ENCODE assay signal across 18 cellular contexts in the genomic region with DNA sequence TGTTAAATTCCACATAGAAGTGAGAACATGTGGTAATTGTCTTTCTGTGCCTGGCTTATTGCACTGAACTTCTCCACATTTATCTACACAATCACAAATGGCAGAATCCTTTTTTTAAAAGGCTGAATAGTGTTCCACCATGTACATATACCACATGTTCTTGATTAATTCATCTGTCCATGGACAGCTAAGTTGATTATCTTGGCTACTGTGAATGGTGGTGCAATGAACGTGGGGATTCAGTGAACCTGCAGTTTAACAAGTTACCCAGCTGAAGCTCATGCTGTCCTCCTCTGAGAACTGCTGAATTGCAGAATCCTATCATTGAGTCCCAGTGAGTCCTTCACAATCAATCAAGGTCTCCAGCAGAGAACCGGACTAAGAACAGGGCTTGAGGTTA.
"Had no signal": no experiment of that assay in that cellular context is flagged by ENCODE, and none has a peak within 500 bp of the region (broad histone marks: within the 10 kb centered on the region; RNA-seq: fewer than 3 reads in every experiment).

No MANE protein-coding gene starts in this region.

- H3K4me3 ChIP-seq: body of pancreas, prostate gland, right atrium auricular region, vagina had no signal

- DNase-seq: activated CD4-positive, alpha-beta T cell treated with anti-CD3 and anti-CD28 coated beads for 1 hour; activated CD8-positive, alpha-beta memory T cell treated with anti-CD3 and anti-CD28 coated beads for 24 hours; activated effector memory CD4-positive, alpha-beta T cell treated with anti-CD3 and anti-CD28 coated beads, Interleukin-2, amount 50 U/mL, for 16 hours; activated T-cell treated with anti-CD3 and anti-CD28 coated beads, Interleukin-2, amount 50 U/mL, for 72 hours; amniotic stem cell; body of pancreas; caudate nucleus; endodermal cell; immature natural killer cell; stimulated activated CD4-positive, alpha-beta T cell treated with anti-CD3 and anti-CD28 coated beads, Interleukin-4, amount 100 ng/mL, for 1 hour; stimulated activated naive CD8-positive, alpha-beta T cell treated with anti-CD3 and anti-CD28 coated beads, Interleukin-15, amount 100 ng/mL, for 72 hours; trophoblast cell; WERI-Rb-1 had no signal

- H3K4me1 ChIP-seq: body of pancreas, prostate gland, right atrium auricular region, vagina had no signal

- H3K27me3 ChIP-seq: body of pancreas, right atrium auricular region, vagina had no signal

- H3K36me3 ChIP-seq: prostate gland, right atrium auricular region, vagina, WERI-Rb-1 had no signal

- ATAC-seq: activated naive CD4-positive, alpha-beta T cell treated with anti-CD3 and anti-CD28 coated beads, Interleukin-2, amount 50 U/mL, for 72 hours; activated T-cell treated with anti-CD3 and anti-CD28 coated beads, Interleukin-2, amount 50 U/mL, for 72 hours; body of pancreas; stimulated activated naive CD8-positive, alpha-beta T cell treated with anti-CD3 and anti-CD28 coated beads, Interleukin-15, amount 100 ng/mL, for 72 hours had no signal

- H3K9me3 ChIP-seq: body of pancreas, prostate gland, right atrium auricular region, vagina had no signal

- H3K27ac ChIP-seq: body of pancreas, epithelial cell of prostate, prostate gland, right atrium auricular region, vagina, WERI-Rb-1 had no signal
